Comparison of ENCODE assay signal across 31 cellular contexts in genomic region chr3:197122394-197122793, GRCh38.
"Had no signal": no experiment of that assay in that cellular context is flagged by ENCODE, and none has a peak within 500 bp of the region (broad histone marks: within the 10 kb centered on the region; RNA-seq: fewer than 3 reads in every experiment).

No MANE protein-coding gene starts in this region.

- H3K4me1 ChIP-seq: adrenal gland, breast epithelium, colonic mucosa had no signal

- H3K36me3 ChIP-seq: adrenal gland, breast epithelium, colonic mucosa, WERI-Rb-1 had no signal

- FAIRE-seq: endometrium, endothelial cell of umbilical vein had no signal

- DNase-seq: activated B cell treated with CpG ODN at 0.5 μM for 24 hours; activated CD4-positive, alpha-beta T cell treated with anti-CD3 and anti-CD28 coated beads for 48 hours; activated CD4-positive, alpha-beta T cell treated with anti-CD3 and anti-CD28 coated beads, Interleukin-2, amount 50 U/mL, for 1 hour; activated CD4-positive, alpha-beta T cell treated with anti-CD3 and anti-CD28 coated beads, Interleukin-2, amount 50 U/mL, for 48 hours; activated CD8-positive, alpha-beta memory T cell treated with anti-CD3 and anti-CD28 coated beads for 24 hours; activated CD8-positive, alpha-beta T cell treated with anti-CD3 and anti-CD28 coated beads for 36 hours; activated effector memory CD4-positive, alpha-beta T cell treated with Interleukin-2 at 50 U/mL for 16 hours; activated naive CD4-positive, alpha-beta T cell treated with anti-CD3 and anti-CD28 coated beads for 36 hours; activated naive CD8-positive, alpha-beta T cell treated with anti-CD3 and anti-CD28 coated beads for 36 hours; activated naive CD8-positive, alpha-beta T cell treated with anti-CD3 and anti-CD28 coated beads, Interleukin-2, amount 50 U/mL, for 24 hours; activated T-cell treated with anti-CD3 and anti-CD28 coated beads, Interleukin-2, amount 50 U/mL, for 4 hours; adrenal gland; amygdala; aorta; central memory CD4-positive, alpha-beta T cell; cerebellar nuclear complex; colonic mucosa; effector CD8-positive, alpha-beta T cell; esophagus squamous epithelium; foreskin melanocyte; head of caudate nucleus; T-helper 17 cell; T1000; WERI-Rb-1 had no signal

- ATAC-seq: activated CD4-positive, CD25-positive, alpha-beta regulatory T cell treated with anti-CD3 and anti-CD28 coated beads, Interleukin-2, amount 50 U/mL, for 24 hours; activated CD8-positive, alpha-beta T cell treated with anti-CD3 and anti-CD28 coated beads for 36 hours; activated naive CD8-positive, alpha-beta T cell treated with anti-CD3 and anti-CD28 coated beads, Interleukin-2, amount 50 U/mL, for 24 hours; activated T-cell treated with anti-CD3 and anti-CD28 coated beads, Interleukin-2, amount 50 U/mL, for 4 hours; activated T-helper 17 cell treated with anti-CD3 and anti-CD28 coated beads, Interleukin-2, amount 50 U/mL, for 72 hours; T-helper 17 cell had no signal

- H3K27me3 ChIP-seq: adrenal gland, breast epithelium, cardiac muscle cell, colonic mucosa, esophagus squamous epithelium had no signal

- H3K9me3 ChIP-seq: adrenal gland, breast epithelium, colonic mucosa, esophagus squamous epithelium had no signal

- H3K4me3 ChIP-seq: breast epithelium, cardiac muscle cell, colonic mucosa, esophagus squamous epithelium had no signal

- H3K27ac ChIP-seq: adrenal gland, breast epithelium, cardiac muscle cell, colonic mucosa, epithelial cell of prostate, esophagus squamous epithelium, WERI-Rb-1 had no signal
